ENCODE assay signal across 8 cellular contexts in genomic region chr6:34248727-34249468, GRCh38. TPM values are rescaled to one million over a fixed set of nuclear protein-coding genes. Genes with fewer than 3 reads are reported as not detected.
DNase-seq lines count a peak whose midpoint lies in the region; ATAC-seq and TF ChIP-seq lines count a peak whose summit lies in the region.

SMIM29 (minus strand) TSS chr6:34249006; CDS start chr6:34247791, 1,215 bp downstream.

- H3K9me3 ChIP-seq in hepatocyte (ENCODE audit: low read depth), result no peaks in the 10 kb centered on the region

- in situ Hi-C loops in astrocyte of the cerebellum (cut with HindIII; ENCODE audit: low sequenced_read_pairs), result no loop called here

- H3K79me2 ChIP-seq in hepatocyte, result no peaks in the 10 kb centered on the region

- H2AFZ ChIP-seq in hepatocyte, result peak within 1 kb of the TSS; percentile 86

- H3K4me3 ChIP-seq in astrocyte of the cerebellum (ENCODE audit: low read depth, low read length) (peak within 1 kb of the TSS; percentile 88), hepatocyte (peak within 1 kb of the TSS; percentile 54), retinal pigment epithelial cell (ENCODE audit: low read length) (peak within 1 kb of the TSS; percentile 81)

- ATAC-seq in GM18505 (IDR thresholded peaks at IDR 0.05; ENCODE audit: unreplicated experiment), result peak; percentile 71
- peak; percentile 74 for ATAC-seq in HG02981 (IDR thresholded peaks at IDR 0.05; ENCODE audit: unreplicated experiment)
- no peak for ATAC-seq in GM18858 (IDR thresholded peaks at IDR 0.05; ENCODE audit: unreplicated experiment)

- H3K4me2 ChIP-seq in hepatocyte, result peak within 1 kb of the TSS; percentile 90

- peak within 1 kb of the TSS; percentile 78 for H3K27ac ChIP-seq in hepatocyte

- TF ChIP-seq POLR2A in GM18505 (IDR thresholded peaks at IDR 0.05; ENCODE audit: borderline replicate concordance, extremely low read depth, insufficient read depth, insufficient read length), result peak; percentile 78

- H4K20me1 ChIP-seq in hepatocyte (ENCODE audit: insufficient read depth, poor library complexity, severe bottlenecking), result no peaks in the 10 kb centered on the region

- peak; percentile 83 for TF ChIP-seq CTCF in astrocyte of the cerebellum (IDR thresholded peaks at IDR 0.05; ENCODE audit: low read depth, low read length, missing control alignments)
- peak; percentile 95 for TF ChIP-seq CTCF in hepatocyte (IDR thresholded peaks at IDR 0.05; ENCODE audit: poor library complexity)
- peak; percentile 73 for TF ChIP-seq CTCF in retinal pigment epithelial cell (conservative IDR thresholded peaks at IDR 0.05; ENCODE audit: low read depth, low read length)

- no peaks in the 10 kb centered on the region for H3K27me3 ChIP-seq in hepatocyte

- H3K4me1 ChIP-seq in hepatocyte (ENCODE audit: insufficient read depth), result peaks cover 5% of the 10 kb centered on the region

- WGBS in hepatocyte (ENCODE audit: low lambda C conversion rate, missing lambda C conversion rate), result 2% methylated on average over 47 of the region's 79 CpGs

- no peaks in the 10 kb centered on the region for H3K9me2 ChIP-seq in hepatocyte (replicated peaks; ENCODE audit: insufficient read depth)

- no peaks in the 10 kb centered on the region for H3K36me3 ChIP-seq in hepatocyte (replicated peaks; ENCODE audit: insufficient read depth, low read depth)

- peak; percentile 95 for DNase-seq in NCI-H2081 (lab: John Stamatoyannopoulos, UW)
- peak; percentile 97 for DNase-seq in T-helper 9 cell
- DNase-seq in astrocyte of the cerebellum (ENCODE audit: low read depth), result peak; percentile 86
- peak; percentile 97 for DNase-seq in hepatocyte (ENCODE audit: low spot score)
- DNase-seq in retinal pigment epithelial cell (ENCODE audit: low read depth), result peak; percentile 75

RNA-seq across cellular contexts. Expression of gene SMIM29, which starts in this region (rescaled TPM):
- total RNA-seq in hepatocyte, result 9.2 and 11.4 TPM in 2 replicates
- 27.6 and 33.8 TPM in 2 replicates for polyA plus RNA-seq in hepatocyte
